ENCODE assay signal across 19 cellular contexts in the genomic region with DNA sequence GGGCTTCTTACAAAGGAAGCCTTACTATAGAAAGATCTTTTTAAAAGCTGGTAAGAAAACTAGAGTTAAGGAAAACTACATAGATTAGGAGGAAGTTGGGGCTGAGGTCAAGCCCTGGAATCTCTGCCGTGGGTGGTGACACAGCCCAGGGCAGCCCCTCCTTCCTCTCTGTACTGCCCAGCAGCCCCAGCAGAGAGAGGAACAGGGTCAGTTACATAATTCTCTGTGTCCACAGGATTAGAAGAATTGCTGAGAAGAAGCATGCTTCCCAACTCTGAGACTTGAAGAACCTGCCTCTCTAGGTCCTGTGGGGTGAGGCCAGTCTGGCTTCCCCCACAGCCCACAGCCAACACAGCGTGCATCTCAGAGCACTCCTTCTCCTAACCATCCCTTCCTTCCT. TPM values are rescaled to one million over a fixed set of nuclear protein-coding genes. Genes with fewer than 3 reads are reported as not detected.
A peak's percentile ranks its signal among the peaks of the same experiment; 100 is the strongest.
DNase-seq lines count a peak whose midpoint lies in the region; ATAC-seq, FAIRE-seq and TF ChIP-seq lines count a peak whose summit lies in the region.
"Had no signal": no experiment of that assay in that cellular context is flagged by ENCODE, and none has a peak within 500 bp of the region (broad histone marks: within the 10 kb centered on the region; RNA-seq: fewer than 3 reads in every experiment).

No MANE protein-coding gene starts in this region.

- no peak for TF ChIP-seq CTCF in IMR-90 (conservative IDR thresholded peaks at IDR 0.05; ENCODE audit: low read depth, low read length)
- no peak for TF ChIP-seq CTCF in astrocyte (IDR thresholded peaks at IDR 0.05; ENCODE audit: insufficient read depth, low read depth, low read length)
- no peak for TF ChIP-seq CTCF in lower lobe of right lung (IDR thresholded peaks at IDR 0.05)

- no peak overlapping the region for H3K27ac ChIP-seq in IMR-90 (ENCODE audit: insufficient read depth, low read length)
- no peak overlapping the region for H3K27ac ChIP-seq in astrocyte (ENCODE audit: low read depth, low read length)
- peak overlapping the region; percentile 51 for H3K27ac ChIP-seq in lower lobe of right lung
- H3K27ac ChIP-seq: breast epithelium, suprapubic skin had no signal

- no peak for TF ChIP-seq POLR2A in IMR-90 (IDR thresholded peaks at IDR 0.05; ENCODE audit: low read depth, low read length)

- DNase-seq in IMR-90: no peak
- DNase-seq in astrocyte (ENCODE audit: low read depth): no peak
- peak; percentile 71 for DNase-seq in lower lobe of right lung
- DNase-seq in NCI-H748 (lab: John Stamatoyannopoulos, UW; ENCODE audit: unreplicated experiment): no peak
- no peak for DNase-seq in NCI-H1694 (lab: John Stamatoyannopoulos, UW)
- no peak for DNase-seq in H7
- DNase-seq: activated CD4-positive, alpha-beta T cell treated with anti-CD3 and anti-CD28 coated beads, Interleukin-2, amount 10 ng/mL, durations not matched to agents 7 days and 5 days; activated naive CD4-positive, alpha-beta T cell treated with anti-CD3 and anti-CD28 coated beads, Interleukin-2, amount 50 U/mL, for 16 hours; activated T-cell treated with anti-CD3 and anti-CD28 coated beads, Interleukin-2, amount 50 U/mL, for 1 hour; dorsolateral prefrontal cortex; Kasumi-1; NCI-H187; NCI-H446; stimulated activated CD4-positive, alpha-beta T cell treated with anti-CD3 and anti-CD28 coated beads, Interleukin-1b, Interleukin-23, amount 100 ng/mL, for 48 hours had no signal

- no peak overlapping the region for H2BK120ac ChIP-seq in IMR-90 (ENCODE audit: low read depth, low read length)

- H2AFZ ChIP-seq in IMR-90 (replicated peaks; ENCODE audit: low read length, poor library complexity) (no peak overlapping the region), astrocyte (ENCODE audit: low read depth, low read length) (no peak overlapping the region)

- POLR2A ChIA-PET in IMR-90 (lab: Charles Lee; ENCODE audit: unreplicated experiment): no interaction called here

- in situ Hi-C loops in IMR-90 (cut with MboI; ENCODE audit: low sequenced_read_pairs): no loop called here

- H2BK5ac ChIP-seq in IMR-90 (ENCODE audit: low read depth, low read length, poor library complexity, severe bottlenecking): no peak overlapping the region

- CTCF ChIA-PET in IMR-90 (lab: Yijun Ruan, JAX): interaction anchor here (0.5 to 0.6 kb wide), 2 partner anchors 23 to 71 kb away, joined by 3 to 4 read pairs; no protein-coding TSS in a partner anchor

- H4K20me1 ChIP-seq in IMR-90 (ENCODE audit: insufficient read depth, low read length): no peaks in the 10 kb centered on the region; the same call in 1 of the 2 replicates
- H4K20me1 ChIP-seq in astrocyte (ENCODE audit: insufficient read depth, low read length): no peaks in the 10 kb centered on the region

- no peak overlapping the region for H4K5ac ChIP-seq in IMR-90 (ENCODE audit: low read depth, low read length)

- H3K14ac ChIP-seq in IMR-90 (replicated peaks; ENCODE audit: low read depth, low read length): no peak overlapping the region

- H3K4ac ChIP-seq in IMR-90 (ENCODE audit: low read depth, low read length): no peak overlapping the region

- no peak overlapping the region for H2BK20ac ChIP-seq in IMR-90 (ENCODE audit: low read depth, low read length)

- H3K36me3 ChIP-seq in IMR-90 (ENCODE audit: control insufficient read depth, insufficient read depth, low read length) (no peaks in the 10 kb centered on the region), astrocyte (ENCODE audit: insufficient read depth, low read length) (no peaks in the 10 kb centered on the region), lower lobe of right lung (no peaks in the 10 kb centered on the region), H7 (replicated peaks; ENCODE audit: control insufficient read depth, insufficient read depth, low read length) (no peaks in the 10 kb centered on the region)
- H3K36me3 ChIP-seq: breast epithelium, suprapubic skin had no signal

- peaks cover 5% of the 10 kb centered on the region for H3K4me1 Mint-ChIP-seq in astrocyte (ENCODE audit: low read depth, unreplicated experiment)
- H3K4me1 Mint-ChIP-seq in stimulated activated memory B cell treated with anti-CD40 and anti-IgM and Interleukin-4, amounts not matched to agents 10 μg/mL and 1 μg/mL and 100 μg/mL, for 72 hours: peaks cover 67% of the 10 kb centered on the region
- H3K4me1 Mint-ChIP-seq: activated CD4-positive, alpha-beta T cell treated with anti-CD3 and anti-CD28 coated beads, Interleukin-2, amount 10 ng/mL, durations not matched to agents 7 days and 5 days had no signal

- WGBS in IMR-90 (ENCODE audit: extremely low coverage in 2 of 2, insufficient read length in 1 of 2), 2 experiments: no CpG with 5 or more reads among the region's 2 CpGs

- BruUV-seq in IMR-90 (replicated peaks; lab: Mats Ljungman, UMichigan): no TSS peak

- no peak overlapping the region for H2BK15ac ChIP-seq in IMR-90 (ENCODE audit: low read depth, low read length)

- H3K36me3 Mint-ChIP-seq in astrocyte (ENCODE audit: low read depth, unreplicated experiment): peaks cover 2% of the 10 kb centered on the region
- no peaks in the 10 kb centered on the region for H3K36me3 Mint-ChIP-seq in stimulated activated memory B cell treated with anti-CD40 and anti-IgM and Interleukin-4, amounts not matched to agents 10 μg/mL and 1 μg/mL and 100 μg/mL, for 72 hours
- H3K36me3 Mint-ChIP-seq: natural killer cell treated with Interleukin-12 subunit alpha and Interleukin-12 subunit beta and Interleukin-15 and Interleukin-18, amount 100 ng/mL, for 72 hours had no signal

- H3K9me3 Mint-ChIP-seq in astrocyte (ENCODE audit: unreplicated experiment): peaks cover 13% of the 10 kb centered on the region
- H3K9me3 Mint-ChIP-seq in stimulated activated memory B cell treated with anti-CD40 and anti-IgM and Interleukin-4, amounts not matched to agents 10 μg/mL and 1 μg/mL and 100 μg/mL, for 72 hours: peaks cover 15% of the 10 kb centered on the region
- H3K9me3 Mint-ChIP-seq: natural killer cell treated with Interleukin-12 subunit alpha and Interleukin-12 subunit beta and Interleukin-15 and Interleukin-18, amount 100 ng/mL, for 72 hours had no signal

- peak overlapping the region; percentile 58 for H3K27ac Mint-ChIP-seq in astrocyte (ENCODE audit: unreplicated experiment)
- H3K27ac Mint-ChIP-seq in stimulated activated memory B cell treated with anti-CD40 and anti-IgM and Interleukin-4, amounts not matched to agents 10 μg/mL and 1 μg/mL and 100 μg/mL, for 72 hours: peak overlapping the region; percentile 93
- H3K27ac Mint-ChIP-seq: activated CD4-positive, alpha-beta T cell treated with anti-CD3 and anti-CD28 coated beads, Interleukin-2, amount 10 ng/mL, durations not matched to agents 7 days and 5 days; natural killer cell treated with Interleukin-12 subunit alpha and Interleukin-12 subunit beta and Interleukin-15 and Interleukin-18, amount 100 ng/mL, for 72 hours had no signal

- H4K91ac ChIP-seq in IMR-90 (ENCODE audit: insufficient read depth, low read depth, low read length): no peak overlapping the region

- H3K4me2 ChIP-seq in IMR-90 (ENCODE audit: low read depth, low read length) (no peak overlapping the region), astrocyte (ENCODE audit: low read length) (no peak overlapping the region)

- FAIRE-seq in astrocyte (lab: Jason Lieb, UNC): no peak

- H3K27me3 ChIP-seq in IMR-90 (ENCODE audit: control insufficient read depth, insufficient read depth, low read length): peaks cover 57% of the 10 kb centered on the region
- H3K27me3 ChIP-seq in astrocyte (ENCODE audit: insufficient read depth, low read length): peaks cover 14% of the 10 kb centered on the region
- H3K27me3 ChIP-seq in lower lobe of right lung (ENCODE audit: low read depth): no peaks in the 10 kb centered on the region
- H3K27me3 ChIP-seq in H7 (ENCODE audit: control insufficient read depth, insufficient read depth, low read length): no peaks in the 10 kb centered on the region
- H3K27me3 ChIP-seq: breast epithelium, dorsolateral prefrontal cortex had no signal

- H3K4me3 ChIP-seq in IMR-90 (ENCODE audit: insufficient read depth, low read depth, low read length) (no peak overlapping the region), astrocyte (ENCODE audit: insufficient read depth, low read depth, low read length) (no peak overlapping the region), lower lobe of right lung (no peak overlapping the region), H7 (ENCODE audit: insufficient read depth, low read depth, low read length) (no peak overlapping the region)
- H3K4me3 ChIP-seq: breast epithelium, dorsolateral prefrontal cortex, suprapubic skin had no signal

- no peaks in the 10 kb centered on the region for H3K79me2 ChIP-seq in astrocyte (ENCODE audit: insufficient read depth, low read length)

- H2AK5ac ChIP-seq in IMR-90 (ENCODE audit: low read depth, low read length): no peak overlapping the region

- no peak overlapping the region for H3K56ac ChIP-seq in IMR-90 (ENCODE audit: extremely low read depth, insufficient read depth, low read length)

- H3K4me1 ChIP-seq in IMR-90 (ENCODE audit: control insufficient read depth, insufficient read depth, low read length): no peaks in the 10 kb centered on the region
- no peaks in the 10 kb centered on the region for H3K4me1 ChIP-seq in astrocyte (ENCODE audit: insufficient read depth, low read length)
- H3K4me1 ChIP-seq in lower lobe of right lung: peaks cover 7% of the 10 kb centered on the region
- H3K4me1 ChIP-seq: breast epithelium had no signal

- dilution Hi-C loops in IMR-90 (cut with HindIII; ENCODE audit: low sequenced_read_pairs, unreplicated experiment): no loop called here

- H3K18ac ChIP-seq in IMR-90 (ENCODE audit: low read depth, low read length): no peak overlapping the region

- no peak for TF ChIP-seq RAD21 in IMR-90 (IDR thresholded peaks at IDR 0.05; ENCODE audit: low read length)

- no peaks in the 10 kb centered on the region for H3K79me1 ChIP-seq in IMR-90 (ENCODE audit: low read depth in 1 of 2, low read length in 2 of 2)

- H3K9me3 ChIP-seq in IMR-90 (ENCODE audit: control insufficient read depth, insufficient read depth, low read length) (peaks cover 11% of the 10 kb centered on the region), astrocyte (ENCODE audit: insufficient read depth, low read depth, low read length) (peaks cover 10% of the 10 kb centered on the region), lower lobe of right lung (peaks cover 12% of the 10 kb centered on the region)
- H3K9me3 ChIP-seq: suprapubic skin had no signal

- H3K4me3 Mint-ChIP-seq in astrocyte (ENCODE audit: unreplicated experiment): no peak overlapping the region
- no peak overlapping the region for H3K4me3 Mint-ChIP-seq in stimulated activated memory B cell treated with anti-CD40 and anti-IgM and Interleukin-4, amounts not matched to agents 10 μg/mL and 1 μg/mL and 100 μg/mL, for 72 hours
- H3K4me3 Mint-ChIP-seq: activated CD4-positive, alpha-beta T cell treated with anti-CD3 and anti-CD28 coated beads, Interleukin-2, amount 10 ng/mL, durations not matched to agents 7 days and 5 days; natural killer cell treated with Interleukin-12 subunit alpha and Interleukin-12 subunit beta and Interleukin-15 and Interleukin-18, amount 100 ng/mL, for 72 hours had no signal

- H4K8ac ChIP-seq in IMR-90 (ENCODE audit: low read depth in 2 of 2, low read length in 2 of 2): no peak overlapping the region

- no peaks in the 10 kb centered on the region for H3K9me1 ChIP-seq in IMR-90 (ENCODE audit: insufficient read depth, low read length)

- intact Hi-C loops in IMR-90 (cut with micrococcal nuclease) (no loop called here), lower lobe of right lung (cut with DNase I) (no loop called here)

- no peak overlapping the region for H3K23ac ChIP-seq in IMR-90 (ENCODE audit: low read depth, low read length)

- H2AK9ac ChIP-seq in IMR-90 (replicated peaks; ENCODE audit: low read depth, low read length, poor library complexity): no peak overlapping the region

- peaks cover 61% of the 10 kb centered on the region for H3K27me3 Mint-ChIP-seq in astrocyte (ENCODE audit: low read depth, unreplicated experiment)
- H3K27me3 Mint-ChIP-seq in stimulated activated memory B cell treated with anti-CD40 and anti-IgM and Interleukin-4, amounts not matched to agents 10 μg/mL and 1 μg/mL and 100 μg/mL, for 72 hours: no peaks in the 10 kb centered on the region
- H3K27me3 Mint-ChIP-seq: activated CD4-positive, alpha-beta T cell treated with anti-CD3 and anti-CD28 coated beads, Interleukin-2, amount 10 ng/mL, durations not matched to agents 7 days and 5 days had no signal

- peak; percentile 39; the same call in 1 of the 2 replicates for ATAC-seq in IMR-90 (ENCODE audit: low read depth)
- peak; percentile 87 to 88 for ATAC-seq in lower lobe of right lung
- ATAC-seq in stimulated activated memory B cell treated with anti-CD40 and anti-IgM and Interleukin-4, amounts not matched to agents 10 μg/mL and 1 μg/mL and 100 μg/mL, for 72 hours: no peak
- ATAC-seq: natural killer cell treated with Interleukin-12 subunit alpha and Interleukin-12 subunit beta and Interleukin-15 and Interleukin-18, amount 100 ng/mL, for 72 hours; SK-N-SH treated with all-trans-retinoic acid at 6 μM for 48 hours had no signal

- H3K9ac ChIP-seq in IMR-90 (ENCODE audit: low read depth, low read length) (no peak overlapping the region), astrocyte (ENCODE audit: low read length) (no peak overlapping the region)

RNA-seq across cellular contexts. Expression of a gene that starts 9.2 kb away (rescaled TPM):
- total RNA-seq in IMR-90 (2012; rRNA removed) (under 0.01 TPM in 2 replicates), astrocyte (0.36 and 0.50 TPM in 2 replicates), lower lobe of right lung (5.2 TPM)
- 0.07 and 0.10 TPM in 2 replicates for polyA plus RNA-seq in IMR-90 (2012; rRNA removed)
- polyA plus RNA-seq in IMR-90 (2012; cell fraction: cytosol; rRNA removed): 0.05 and 0.08 TPM in 2 replicates
- 0.08 TPM in 2 replicates for polyA plus RNA-seq in IMR-90 (2012; cell fraction: nucleus; rRNA removed; ENCODE audit: low replicate concordance)
- 1.6 and 1.9 TPM in 2 replicates for total RNA-seq in H7 (2014; rRNA removed; shearing (Covaris generic))

RNA-seq across cellular contexts. Expression of a gene that starts 31.3 kb away (rescaled TPM):
- total RNA-seq in IMR-90 (2012; rRNA removed) (1.4 and 1.6 TPM in 2 replicates), astrocyte (1.2 and 1.8 TPM in 2 replicates), lower lobe of right lung (73.1 TPM)
- polyA plus RNA-seq in IMR-90 (2012; rRNA removed): 2.2 and 2.3 TPM in 2 replicates
- polyA plus RNA-seq in IMR-90 (2012; cell fraction: cytosol; rRNA removed): 2.4 and 2.5 TPM in 2 replicates
- polyA plus RNA-seq in IMR-90 (2012; cell fraction: nucleus; rRNA removed; ENCODE audit: low replicate concordance): 7.2 and 19.2 TPM in 2 replicates
- 0.59 and 2.2 TPM in 2 replicates for total RNA-seq in H7 (2014; rRNA removed; shearing (Covaris generic))

Comparison
In these comparisons a context has a peak if more than half of its experiments do, and no peak if none do; other contexts are left out.
1. RNA of a gene that starts 31.3 kb away (total RNA-seq): 73.1 TPM in lower lobe of right lung (single experiment); 0.59 to 2.2 TPM in H7, 1.4 to 1.6 TPM in IMR-90 and 1.2 to 1.8 TPM in astrocyte; every median in the first group is over 10 times any median in the second.